ENCODE assay signal across 1 cellular context in the genomic region with DNA sequence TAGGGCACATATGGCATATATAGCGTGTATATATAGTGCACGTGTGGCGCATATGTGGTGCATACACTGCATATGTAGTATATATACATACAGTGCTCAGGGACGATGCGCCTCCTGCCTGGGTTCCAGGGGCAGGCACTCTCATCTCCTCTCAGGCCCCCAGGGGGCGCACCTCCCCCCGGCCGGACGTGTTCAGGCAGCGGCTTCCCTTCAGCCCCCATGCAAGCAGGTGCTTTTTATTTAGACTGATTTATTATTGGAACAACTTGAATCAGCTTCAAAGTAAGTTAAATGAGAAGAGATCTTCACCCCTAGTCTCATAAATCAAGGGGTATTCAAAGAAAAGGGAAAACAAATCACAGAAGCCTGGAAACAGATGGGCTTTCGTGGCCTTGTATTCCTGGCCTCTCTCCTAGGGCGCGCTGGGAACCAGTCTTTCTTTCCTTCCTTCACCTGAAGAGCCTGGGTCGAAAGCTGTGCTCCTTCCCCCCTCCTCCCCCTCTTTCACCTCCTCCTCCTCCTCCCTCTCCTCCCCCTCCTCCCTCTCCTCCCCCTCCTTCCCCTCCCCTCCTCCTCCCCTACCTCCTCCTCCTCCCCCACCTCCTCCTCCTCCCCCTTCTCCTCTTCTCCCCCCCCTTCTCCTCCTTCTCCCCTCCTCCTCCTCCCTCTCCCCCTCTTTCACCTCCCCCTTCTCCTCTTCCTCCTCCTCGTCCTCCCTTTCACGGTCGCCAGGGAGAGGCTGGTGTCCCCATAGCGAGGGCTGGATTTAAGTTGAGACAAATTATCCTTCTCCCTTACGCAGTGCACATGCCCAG.
TF ChIP-seq lines count a peak whose summit lies in the region.

No MANE protein-coding gene starts in this region.

TF ChIP-seq in endothelial cell of umbilical vein, 7 proteins besides CTCF, POLR2A, EP300 and RAD21 (continued from another document):
- TF ChIP-seq, protein P1, sequence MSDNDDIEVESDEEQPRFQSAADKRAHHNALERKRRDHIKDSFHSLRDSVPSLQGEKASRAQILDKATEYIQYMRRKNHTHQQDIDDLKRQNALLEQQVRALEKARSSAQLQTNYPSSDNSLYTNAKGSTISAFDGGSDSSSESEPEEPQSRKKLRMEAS (IDR thresholded peaks at IDR 0.05; ENCODE audit: insufficient read depth, insufficient read length) = no peak
- TF ChIP-seq MYC (IDR thresholded peaks at IDR 0.05; ENCODE audit: low read depth, low read length) = no peak
TF ChIP-seq in endothelial cell of umbilical vein: peak in this region for 0.
